In genomic region chr2:127637725-127638252, GRCh38 we compare ENCODE assay signal across 9 cellular contexts. TPM values are rescaled to one million over a fixed set of nuclear protein-coding genes. Genes with fewer than 3 reads are reported as not detected.
A peak's percentile ranks its signal among the peaks of the same experiment; 100 is the strongest.
DNase-seq lines count a peak whose midpoint lies in the region; ATAC-seq, FAIRE-seq and TF ChIP-seq lines count a peak whose summit lies in the region.
"Had no signal": no experiment of that assay in that cellular context is flagged by ENCODE, and none has a peak within 500 bp of the region (broad histone marks: within the 10 kb centered on the region; RNA-seq: fewer than 3 reads in every experiment).

No MANE protein-coding gene starts in this region.

- TF ChIP-seq CTCF in RWPE1 (conservative IDR thresholded peaks at IDR 0.05; ENCODE audit: low read depth) (no peak), GM13976 (IDR thresholded peaks at IDR 0.05; ENCODE audit: borderline replicate concordance, control extremely low read depth, extremely low read depth, insufficient read depth, missing control alignments) (no peak)

- no peak for ATAC-seq in naive thymus-derived CD4-positive, alpha-beta T cell
- no peak for ATAC-seq in GM21423 (IDR thresholded peaks at IDR 0.05; ENCODE audit: unreplicated experiment)
- no peak for ATAC-seq in GM21360 (IDR thresholded peaks at IDR 0.05; ENCODE audit: unreplicated experiment)

- H3K27ac Mint-ChIP-seq in naive thymus-derived CD4-positive, alpha-beta T cell = peak overlapping the region; percentile 84 to 96 (median 93)

- H3K36me3 Mint-ChIP-seq in naive thymus-derived CD4-positive, alpha-beta T cell = peaks cover 0 to 2% (median 0%) of the 10 kb centered on the region in 5 donors

- peak; percentile 18 for FAIRE-seq in GM19239 (lab: Jason Lieb, UNC)

- peak overlapping the region; percentile 30 for H3K4me3 ChIP-seq in naive thymus-derived CD4-positive, alpha-beta T cell (ENCODE audit: low read length)

- H3K36me3 ChIP-seq in naive thymus-derived CD4-positive, alpha-beta T cell (ENCODE audit: control insufficient read depth in 2 of 3, insufficient read depth in 3 of 3, low read length in 3 of 3) = peaks cover 0 to 7% (median 0%) of the 10 kb centered on the region in 3 experiments

- no peak for DNase-seq in GM19239 (ENCODE audit: insufficient read length, low spot score)
- DNase-seq in RWPE1 (ENCODE audit: low spot score) = peak; percentile 69
- peak; percentile 71 for DNase-seq in epidermal melanocyte (ENCODE audit: insufficient read length, low spot score)
- no peak for DNase-seq in naive thymus-derived CD4-positive, alpha-beta T cell
- no peak for DNase-seq in NCI-H446 treated with DMSO at 0.1 percent for 48 hours (lab: John Stamatoyannopoulos, UW)
- DNase-seq in GM13976 (ENCODE audit: low spot score) = no peak

- CTCF ChIA-PET in RWPE1 (lab: Yijun Ruan, JAX) = no interaction called here
- CTCF ChIA-PET in naive thymus-derived CD4-positive, alpha-beta T cell (lab: Charles Lee) = interaction anchor here (1.9 kb wide), 1 partner anchor 47 kb away, joined by 6 read pairs; no protein-coding TSS in a partner anchor

- in situ Hi-C loops in GM13976 (cut with MboI; ENCODE audit: low sequenced_read_pairs, unreplicated experiment) = no loop called here

- H3K4me3 Mint-ChIP-seq in naive thymus-derived CD4-positive, alpha-beta T cell = peak overlapping the region in 9 of 10 donors; percentile 63 to 85 (median 75)

- POLR2A ChIA-PET in RWPE1 (lab: Yijun Ruan, JAX; ENCODE audit: low non-redundant PET) = no interaction called here
- POLR2A ChIA-PET in naive thymus-derived CD4-positive, alpha-beta T cell (lab: Charles Lee) = interaction anchor here (0.8 to 1.4 kb wide), 3 partner anchors 9 to 44 kb away, joined by 3 to 4 read pairs (median 3); no protein-coding TSS in a partner anchor

- H3K9me3 ChIP-seq in naive thymus-derived CD4-positive, alpha-beta T cell (ENCODE audit: control insufficient read depth in 2 of 3, low read length in 3 of 3) = no peaks in the 10 kb centered on the region

- intact Hi-C loops in naive thymus-derived CD4-positive, alpha-beta T cell (cut with micrococcal nuclease) = no loop called here

- H3K27me3 ChIP-seq in naive thymus-derived CD4-positive, alpha-beta T cell (ENCODE audit: control insufficient read depth in 2 of 2, insufficient read depth in 2 of 2, low read length in 2 of 2) = no peaks in the 10 kb centered on the region

- peaks cover 3 to 97% of the 10 kb centered on the region in 2 donors for H3K4me1 ChIP-seq in naive thymus-derived CD4-positive, alpha-beta T cell (ENCODE audit: control insufficient read depth in 2 of 2, insufficient read depth in 2 of 2, low read length in 2 of 2)

- H3K27me3 Mint-ChIP-seq in naive thymus-derived CD4-positive, alpha-beta T cell = no peaks in the 10 kb centered on the region

- peak overlapping the region; percentile 72 for H3K27ac ChIP-seq in RWPE1
- peak overlapping the region; percentile 78 for H3K27ac ChIP-seq in naive thymus-derived CD4-positive, alpha-beta T cell (ENCODE audit: low read depth, low read length)
- H3K27ac ChIP-seq: VCaP had no signal

- no peaks in the 10 kb centered on the region for H3K9me3 Mint-ChIP-seq in naive thymus-derived CD4-positive, alpha-beta T cell

- peaks cover 10 to 89% (median 66%) of the 10 kb centered on the region in 7 donors for H3K4me1 Mint-ChIP-seq in naive thymus-derived CD4-positive, alpha-beta T cell

RNA-seq across cellular contexts. Expression of gene GPR17, which starts 8.2 kb away (rescaled TPM):
- not detected for total RNA-seq in naive thymus-derived CD4-positive, alpha-beta T cell
- not detected for polyA plus RNA-seq in naive thymus-derived CD4-positive, alpha-beta T cell

RNA-seq across cellular contexts. Expression of gene LIMS2, which starts 37.5 kb away (rescaled TPM):
- 10 to 100 TPM in 2 of 5 experiments, 1 to 10 TPM in 3; 5.3 to 13.7 (median 10.0) TPM for total RNA-seq in naive thymus-derived CD4-positive, alpha-beta T cell
- 10 to 100 TPM; 17.0 to 27.0 TPM for polyA plus RNA-seq in naive thymus-derived CD4-positive, alpha-beta T cell

Comparison
In these comparisons a context has a peak if more than half of its experiments do, and no peak if none do; other contexts are left out.
1. DNase-seq: peak in RWPE1 (single experiment) and epidermal melanocyte (single experiment); none in GM19239 (single experiment), naive thymus-derived CD4-positive, alpha-beta T cell (0 of 9), NCI-H446 treated with DMSO at 0.1 percent for 48 hours (single experiment) and GM13976 (single experiment).